1 cellular context compared by ENCODE assay signal in the genomic region with DNA sequence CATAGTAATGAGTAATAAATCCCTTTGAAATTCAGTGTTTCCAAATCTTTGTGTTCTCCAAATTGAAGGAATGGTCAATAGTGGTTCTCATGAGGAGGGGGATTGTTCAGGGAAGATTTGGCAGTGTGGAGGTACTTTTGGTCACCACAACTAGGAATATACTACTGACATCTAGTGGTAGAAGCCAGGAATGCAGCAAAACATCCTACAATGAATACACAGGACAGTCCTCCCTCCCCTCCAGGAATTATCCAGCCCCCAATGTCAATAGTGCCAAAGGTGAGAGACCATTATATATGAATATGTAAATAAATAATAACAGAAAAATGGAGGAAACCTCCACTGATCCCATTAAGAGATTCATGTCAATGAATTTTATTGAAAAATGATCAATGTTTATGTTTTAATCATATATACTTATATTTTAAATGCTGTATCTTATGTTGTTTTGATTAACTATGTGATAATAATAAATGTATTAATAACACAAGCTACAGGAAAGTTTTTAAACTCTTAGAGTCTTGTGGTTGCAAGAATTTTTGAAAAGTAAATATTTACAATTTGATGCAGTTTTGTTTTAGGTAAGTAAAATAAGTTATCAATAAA.
TF ChIP-seq lines count a peak whose summit lies in the region.

No MANE protein-coding gene starts in this region.

TF ChIP-seq in WTC11, 78 proteins besides CTCF, POLR2A, EP300 and RAD21 (continued from another document):
- TF ChIP-seq, protein P1, sequence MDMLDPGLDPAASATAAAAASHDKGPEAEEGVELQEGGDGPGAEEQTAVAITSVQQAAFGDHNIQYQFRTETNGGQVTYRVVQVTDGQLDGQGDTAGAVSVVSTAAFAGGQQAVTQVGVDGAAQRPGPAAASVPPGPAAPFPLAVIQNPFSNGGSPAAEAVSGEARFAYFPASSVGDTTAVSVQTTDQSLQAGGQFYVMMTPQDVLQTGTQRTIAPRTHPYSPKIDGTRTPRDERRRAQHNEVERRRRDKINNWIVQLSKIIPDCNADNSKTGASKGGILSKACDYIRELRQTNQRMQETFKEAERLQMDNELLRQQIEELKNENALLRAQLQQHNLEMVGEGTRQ (CRISPR knock-in tag; IDR thresholded peaks at IDR 0.05), result no peak
- no peak for TF ChIP-seq NR3C1 (CRISPR knock-in tag; conservative IDR thresholded peaks at IDR 0.05; ENCODE audit: low read depth)
- TF ChIP-seq, protein P2, sequence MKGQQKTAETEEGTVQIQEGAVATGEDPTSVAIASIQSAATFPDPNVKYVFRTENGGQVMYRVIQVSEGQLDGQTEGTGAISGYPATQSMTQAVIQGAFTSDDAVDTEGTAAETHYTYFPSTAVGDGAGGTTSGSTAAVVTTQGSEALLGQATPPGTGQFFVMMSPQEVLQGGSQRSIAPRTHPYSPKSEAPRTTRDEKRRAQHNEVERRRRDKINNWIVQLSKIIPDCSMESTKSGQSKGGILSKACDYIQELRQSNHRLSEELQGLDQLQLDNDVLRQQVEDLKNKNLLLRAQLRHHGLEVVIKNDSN (CRISPR knock-in tag; IDR thresholded peaks at IDR 0.05), result no peak
TF ChIP-seq in WTC11: peak in this region for 0.
